Comparison of ENCODE assay signal across 19 cellular contexts in genomic region chrX:19177710-19178109, GRCh38. TPM values are rescaled to one million over a fixed set of nuclear protein-coding genes. Genes with fewer than 3 reads are reported as not detected.
DNase-seq lines count a peak whose midpoint lies in the region; ATAC-seq, FAIRE-seq and TF ChIP-seq lines count a peak whose summit lies in the region.
"Had no signal": no experiment of that assay in that cellular context is flagged by ENCODE, and none has a peak within 500 bp of the region (broad histone marks: within the 10 kb centered on the region; RNA-seq: fewer than 3 reads in every experiment).

No MANE protein-coding gene starts in this region.

- no peak overlapping the region for H3K27ac Mint-ChIP-seq in CD8-positive, alpha-beta memory T cell
- H3K27ac Mint-ChIP-seq: CD4-positive, alpha-beta T cell had no signal

- no peak for TF ChIP-seq POLR2A in GM12892 (IDR thresholded peaks at IDR 0.05; ENCODE audit: low read depth, low read length)

- no peaks in the 10 kb centered on the region for H3K27me3 ChIP-seq in kidney epithelial cell (ENCODE audit: control insufficient read depth, insufficient read depth, low read length)
- no peaks in the 10 kb centered on the region for H3K27me3 ChIP-seq in CD8-positive, alpha-beta memory T cell (ENCODE audit: insufficient read depth, low read length, poor library complexity, severe bottlenecking)
- H3K27me3 ChIP-seq: SJCRH30 had no signal

- no peak for TF ChIP-seq CTCF in kidney epithelial cell (IDR thresholded peaks at IDR 0.05; ENCODE audit: insufficient read depth, low read length, poor library complexity, severe bottlenecking)

- no peaks in the 10 kb centered on the region for H3K9me3 Mint-ChIP-seq in CD8-positive, alpha-beta memory T cell
- H3K9me3 Mint-ChIP-seq: CD4-positive, alpha-beta T cell had no signal

- peak; percentile 45 for DNase-seq in ACHN
- no peak for DNase-seq in GM12892 (ENCODE audit: insufficient read length)
- DNase-seq in RCC 7860 (ENCODE audit: low spot score), result peak; percentile 72
- DNase-seq in kidney epithelial cell (ENCODE audit: low read depth), result peak; percentile 67
- DNase-seq in OCI-M1 (lab: John Stamatoyannopoulos, UW), result no peak
- no peak for DNase-seq in CD8-positive, alpha-beta memory T cell
- DNase-seq: CD4-positive, alpha-beta T cell; IMR-90; NCI-H1694; NCI-H2171 treated with DMSO at 0.1 percent for 48 hours; NCI-H510A; NCI-H82; SJCRH30 had no signal

- no peak overlapping the region for H3K4me3 Mint-ChIP-seq in CD8-positive, alpha-beta memory T cell
- H3K4me3 Mint-ChIP-seq: CD4-positive, alpha-beta T cell had no signal

- H3K36me3 ChIP-seq in kidney epithelial cell (ENCODE audit: control insufficient read depth, insufficient read depth, low read length), result no peaks in the 10 kb centered on the region
- no peaks in the 10 kb centered on the region for H3K36me3 ChIP-seq in CD8-positive, alpha-beta memory T cell (ENCODE audit: insufficient read depth, low read length)
- H3K36me3 ChIP-seq: SJCRH30 had no signal

- H3K4me1 Mint-ChIP-seq in CD8-positive, alpha-beta memory T cell, result no peaks in the 10 kb centered on the region

- H3K36me3 Mint-ChIP-seq in CD8-positive, alpha-beta memory T cell, result no peaks in the 10 kb centered on the region

- POLR2A ChIA-PET in CD8-positive, alpha-beta memory T cell (lab: Charles Lee), result no interaction called here

- H3K4me1 ChIP-seq in CD8-positive, alpha-beta memory T cell (ENCODE audit: insufficient read depth, low read length), result no peaks in the 10 kb centered on the region
- H3K4me1 ChIP-seq: SJCRH30 had no signal

- ATAC-seq in HG02588 (IDR thresholded peaks at IDR 0.05; ENCODE audit: unreplicated experiment) (no peak), HG02642 (IDR thresholded peaks at IDR 0.05; ENCODE audit: poor library complexity, unreplicated experiment) (no peak)
- ATAC-seq: A549 had no signal

- peaks cover 0 to 9% of the 10 kb centered on the region in 2 donors for H3K27me3 Mint-ChIP-seq in CD8-positive, alpha-beta memory T cell

- CTCF ChIA-PET in CD8-positive, alpha-beta memory T cell (lab: Charles Lee), result no interaction called here

- no peak overlapping the region for H3K27ac ChIP-seq in CD8-positive, alpha-beta memory T cell (ENCODE audit: low read depth, low read length)
- H3K27ac ChIP-seq: A549, RWPE1, SJCRH30 had no signal

- FAIRE-seq in GM12892 (lab: Jason Lieb, UNC), result peak; percentile 38
- peak; percentile 98 for FAIRE-seq in RCC 7860 (lab: Jason Lieb, UNC)
- FAIRE-seq: A549, H54 had no signal

- in situ Hi-C loops in ACHN (cut with HindIII; ENCODE audit: low pct_ligation_motif_present, low pct_unique_long_range_greater_than_20kb, low sequenced_read_pairs), result no loop called here

- H3K4me3 ChIP-seq in kidney epithelial cell (ENCODE audit: low read depth, low read length), result no peak overlapping the region
- H3K4me3 ChIP-seq in CD8-positive, alpha-beta memory T cell (ENCODE audit: low read length), result no peak overlapping the region
- H3K4me3 ChIP-seq: A549, SJCRH30 had no signal

- H3K9me3 ChIP-seq in CD8-positive, alpha-beta memory T cell (ENCODE audit: low read length), result no peaks in the 10 kb centered on the region
- H3K9me3 ChIP-seq: A549, SJCRH30 had no signal

RNA-seq across cellular contexts. Expression of gene ADGRG2, which starts 55.4 kb away (rescaled TPM):
- polyA plus RNA-seq in GM12892 (2012; ENCODE audit: missing spikeins), result not detected
- 0.88 and 1.5 TPM in 2 replicates for total RNA-seq in kidney epithelial cell
- not detected for total RNA-seq in CD8-positive, alpha-beta memory T cell
- polyA plus RNA-seq in CD8-positive, alpha-beta memory T cell, result 0.05 TPM
- total RNA-seq: CD4-positive, alpha-beta T cell; HT-29 had no signal

Comparison
In these comparisons a context has a peak if more than half of its experiments do, and no peak if none do; other contexts are left out.
1. DNase-seq: peak in ACHN (single experiment), RCC 7860 (single experiment) and kidney epithelial cell (single experiment); none in GM12892 (single experiment), OCI-M1 (single experiment) and CD8-positive, alpha-beta memory T cell (0 of 5).